Comparison of ENCODE assay signal across 19 cellular contexts in genomic region chr5:78830647-78831046, GRCh38.
DNase-seq lines count a peak whose midpoint lies in the region; ATAC-seq and TF ChIP-seq lines count a peak whose summit lies in the region.
"Had no signal": no experiment of that assay in that cellular context is flagged by ENCODE, and none has a peak within 500 bp of the region (broad histone marks: within the 10 kb centered on the region; RNA-seq: fewer than 3 reads in every experiment).

No MANE protein-coding gene starts in this region.

- H3K4me3 Mint-ChIP-seq in memory B cell: no peak overlapping the region
- H3K4me3 Mint-ChIP-seq: activated CD8-positive, alpha-beta T cell treated with anti-CD3 and anti-CD28 coated beads for 36 hours; CD4-positive, CD25-positive, alpha-beta regulatory T cell; immature natural killer cell had no signal

- no peaks in the 10 kb centered on the region for H3K27me3 ChIP-seq in thoracic aorta (replicated peaks; ENCODE audit: insufficient read depth)
- H3K27me3 ChIP-seq: upper lobe of right lung had no signal

- peak; percentile 54 for DNase-seq in NCI-H2029 treated with DMSO at 0.1 percent for 48 hours (lab: John Stamatoyannopoulos, UW)
- DNase-seq in coronary artery (ENCODE audit: low spot score): no peak
- DNase-seq in memory B cell (ENCODE audit: low spot score in 2 of 2): no peak
- DNase-seq in thoracic aorta (ENCODE audit: low spot score): no peak
- no peak for DNase-seq in UCSD-AML1 (lab: John Stamatoyannopoulos, UW; ENCODE audit: unreplicated experiment)
- no peak for DNase-seq in activated CD4-positive, CD25-positive, alpha-beta regulatory T cell treated with anti-CD3 and anti-CD28 coated beads, Interleukin-2, amount 50 U/mL, for 72 hours
- DNase-seq in NCI-H82 (lab: John Stamatoyannopoulos, UW): no peak
- DNase-seq: activated CD8-positive, alpha-beta T cell treated with anti-CD3 and anti-CD28 coated beads for 36 hours; activated gamma-delta T cell treated with Interleukin-2 at 50 U/mL for 16 hours; activated T-cell treated with anti-CD3 and anti-CD28 coated beads for 4 hours; amniotic stem cell; CD4-positive, CD25-positive, alpha-beta regulatory T cell; H7; immature natural killer cell; NCI-H1417 treated with DMSO at 0.1 percent for 48 hours; NCI-H510A treated with DMSO at 0.1 percent for 48 hours; stimulated activated CD4-positive, alpha-beta T cell treated with anti-CD3 and anti-CD28 coated beads, Interleukin-12 subunit alpha, Interleukin-12 subunit beta, amount 100 ng/mL, for 4 hours; upper lobe of right lung had no signal

- peak overlapping the region; percentile 58 to 65 for H3K27ac ChIP-seq in coronary artery
- peak overlapping the region; percentile 34 to 49 for H3K27ac ChIP-seq in thoracic aorta
- H3K27ac ChIP-seq: upper lobe of right lung had no signal

- H3K4me3 ChIP-seq in coronary artery: no peak overlapping the region
- H3K4me3 ChIP-seq in thoracic aorta: no peak overlapping the region
- H3K4me3 ChIP-seq: upper lobe of right lung had no signal

- ATAC-seq in memory B cell (ENCODE audit: low read depth) (no peak), thoracic aorta (ENCODE audit: insufficient number of reproducible peaks, low FRiP score, low read depth) (no peak)
- ATAC-seq: activated CD8-positive, alpha-beta T cell treated with anti-CD3 and anti-CD28 coated beads for 36 hours; upper lobe of right lung had no signal

- H3K36me3 ChIP-seq in thoracic aorta: no peaks in the 10 kb centered on the region
- H3K36me3 ChIP-seq: upper lobe of right lung had no signal

- peaks cover 13 to 26% of the 10 kb centered on the region in 2 donors for H3K4me1 ChIP-seq in thoracic aorta (ENCODE audit: control insufficient read depth in 1 of 2, low read depth in 2 of 2)
- H3K4me1 ChIP-seq: upper lobe of right lung had no signal

- H3K9me3 Mint-ChIP-seq in memory B cell: peaks cover 3% of the 10 kb centered on the region
- H3K9me3 Mint-ChIP-seq: activated CD8-positive, alpha-beta T cell treated with anti-CD3 and anti-CD28 coated beads for 36 hours; immature natural killer cell had no signal

- H3K36me3 Mint-ChIP-seq in memory B cell: peaks cover 16% of the 10 kb centered on the region

- no peaks in the 10 kb centered on the region for H3K9me3 ChIP-seq in thoracic aorta
- H3K9me3 ChIP-seq: SK-N-SH, upper lobe of right lung had no signal

- TF ChIP-seq CTCF in coronary artery (IDR thresholded peaks at IDR 0.05): no peak
- TF ChIP-seq CTCF in thoracic aorta (IDR thresholded peaks at IDR 0.05): no peak

- H3K27ac Mint-ChIP-seq in memory B cell: peak overlapping the region; percentile 4
- H3K27ac Mint-ChIP-seq: activated CD8-positive, alpha-beta T cell treated with anti-CD3 and anti-CD28 coated beads for 36 hours; CD4-positive, CD25-positive, alpha-beta regulatory T cell; immature natural killer cell had no signal

- H3K4me1 Mint-ChIP-seq in memory B cell: peaks cover 17% of the 10 kb centered on the region

- H3K27me3 Mint-ChIP-seq in memory B cell: no peaks in the 10 kb centered on the region
- H3K27me3 Mint-ChIP-seq: activated CD8-positive, alpha-beta T cell treated with anti-CD3 and anti-CD28 coated beads for 36 hours; CD4-positive, CD25-positive, alpha-beta regulatory T cell had no signal
